ENCODE assay signal across 14 cellular contexts in the genomic region with DNA sequence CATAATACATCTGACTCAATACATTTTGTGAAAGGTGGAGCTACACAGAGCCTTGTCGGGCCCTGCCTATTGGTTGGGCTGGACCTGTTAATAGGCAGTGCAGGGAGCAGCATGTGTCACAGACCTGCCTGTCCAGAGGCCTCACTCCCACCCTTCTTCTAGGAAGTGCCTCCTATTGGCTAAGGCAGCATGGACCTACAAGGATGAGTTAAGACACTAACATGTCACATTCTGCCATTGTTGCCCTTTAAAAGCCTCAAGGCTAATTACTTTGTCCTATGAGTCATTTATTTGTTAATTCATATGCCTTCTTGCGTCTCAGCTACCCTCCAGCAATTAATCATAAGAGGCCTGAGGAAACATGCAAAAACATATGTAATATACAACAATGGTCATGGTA. TPM values are rescaled to one million over a fixed set of nuclear protein-coding genes. Genes with fewer than 3 reads are reported as not detected.
DNase-seq lines count a peak whose midpoint lies in the region; ATAC-seq and TF ChIP-seq lines count a peak whose summit lies in the region.
"Had no signal": no experiment of that assay in that cellular context is flagged by ENCODE, and none has a peak within 500 bp of the region (broad histone marks: within the 10 kb centered on the region; RNA-seq: fewer than 3 reads in every experiment).

No MANE protein-coding gene starts in this region.

- H3K27me3 ChIP-seq in psoas muscle (ENCODE audit: insufficient read depth in 3 of 3, low read length in 2 of 3) (no peaks in the 10 kb centered on the region), vagina (no peaks in the 10 kb centered on the region)
- H3K27me3 ChIP-seq: neural progenitor cell had no signal

- H3K4me1 ChIP-seq in psoas muscle = no peaks in the 10 kb centered on the region
- H3K4me1 ChIP-seq in vagina = peaks cover 29% of the 10 kb centered on the region
- H3K4me1 ChIP-seq: neural progenitor cell had no signal

- no peaks in the 10 kb centered on the region for H3K9me3 Mint-ChIP-seq in HFFc6
- H3K9me3 Mint-ChIP-seq: neural progenitor cell had no signal

- peaks cover 63% of the 10 kb centered on the region for H3K4me1 Mint-ChIP-seq in HFFc6 (ENCODE audit: low read depth)
- H3K4me1 Mint-ChIP-seq: neural progenitor cell had no signal

- peak; percentile 50 for DNase-seq in CD1c-positive myeloid dendritic cell (ENCODE audit: extremely low spot score)
- DNase-seq in HFFc6 = peak; percentile 63
- DNase-seq in T1000 (lab: John Stamatoyannopoulos, UW) = peak; percentile 58
- peak; percentile 32 for DNase-seq in kidney tubule cell (ENCODE audit: low spot score)
- no peak for DNase-seq in ecto neural progenitor cell (ENCODE audit: low spot score)
- DNase-seq in psoas muscle = no peak
- no peak for DNase-seq in vagina (ENCODE audit: extremely low spot score in 2 of 2)
- DNase-seq: activated CD4-positive, alpha-beta T cell treated with anti-CD3 and anti-CD28 coated beads, Interleukin-2, amount 10 ng/mL, durations not matched to agents 24 days and 14 days; COR-L47; NCI-H345; stimulated activated naive CD4-positive, alpha-beta T cell treated with Interleukin-2 at 50 U/mL for 16 hours had no signal

- H3K36me3 ChIP-seq in psoas muscle (ENCODE audit: insufficient read depth in 1 of 2, low read depth in 1 of 2) (peaks cover 4 to 41% of the 10 kb centered on the region in 2 donors), vagina (peaks cover 0 to 25% of the 10 kb centered on the region in 2 donors)
- H3K36me3 ChIP-seq: neural progenitor cell had no signal

- H3K4me3 ChIP-seq in psoas muscle (no peak overlapping the region), vagina (no peak overlapping the region)
- H3K4me3 ChIP-seq: neural progenitor cell had no signal

- H3K9me3 ChIP-seq in psoas muscle (no peaks in the 10 kb centered on the region), vagina (no peaks in the 10 kb centered on the region)

- 86 to 95% (median 94%) methylated on average over 2 of the region's 2 CpGs for WGBS in psoas muscle, 3 donors

- H3K27ac Mint-ChIP-seq in HFFc6 = no peak overlapping the region
- H3K27ac Mint-ChIP-seq: neural progenitor cell had no signal

- no peak overlapping the region for H3K4me3 Mint-ChIP-seq in HFFc6
- H3K4me3 Mint-ChIP-seq: activated CD4-positive, alpha-beta T cell treated with anti-CD3 and anti-CD28 coated beads, Interleukin-2, amount 10 ng/mL, durations not matched to agents 24 days and 14 days; neural progenitor cell had no signal

- TF ChIP-seq CTCF in HFFc6 (IDR thresholded peaks at IDR 0.05) (no peak), psoas muscle (IDR thresholded peaks at IDR 0.05) (no peak), vagina (IDR thresholded peaks at IDR 0.05) (no peak)

- ATAC-seq in HG02763 (IDR thresholded peaks at IDR 0.05; ENCODE audit: unreplicated experiment) (no peak), psoas muscle (no peak)

- H3K36me3 Mint-ChIP-seq in HFFc6 (ENCODE audit: low read depth) = peaks cover 41% of the 10 kb centered on the region

- H3K27me3 Mint-ChIP-seq in HFFc6 (ENCODE audit: insufficient read depth) = no peaks in the 10 kb centered on the region; the same call in 1 of the 2 replicates
- H3K27me3 Mint-ChIP-seq: activated CD4-positive, alpha-beta T cell treated with anti-CD3 and anti-CD28 coated beads, Interleukin-2, amount 10 ng/mL, durations not matched to agents 24 days and 14 days had no signal

- no peak overlapping the region for H3K27ac ChIP-seq in psoas muscle
- H3K27ac ChIP-seq in vagina = no peak overlapping the region
- H3K27ac ChIP-seq: KMS-11, neural progenitor cell had no signal

- intact Hi-C loops in psoas muscle (cut with DNase I) = no loop called here
- intact Hi-C loops in vagina (cut with DNase I) = no loop called here

- no peak for TF ChIP-seq POLR2A in vagina (IDR thresholded peaks at IDR 0.05)

RNA-seq across cellular contexts. Expression of gene CD58, which starts 33.4 kb away (rescaled TPM):
- 1 to 10 TPM; 6.6 to 9.5 (median 8.5) TPM for total RNA-seq in HFFc6 (2021; fragmentation: NEBNext Ultra II Directional; extraction: Animal tissue kit (Norgen Biotek cat#: 25700))
- total RNA-seq in psoas muscle = 1 to 10 TPM; 4.7 to 8.9 (median 5.4) TPM
- 10 to 100 TPM in 2 of 3 donors, 1 to 10 TPM in 1; 7.8 to 11.9 (median 11.8) TPM for polyA plus RNA-seq in psoas muscle
- 54.5 TPM for total RNA-seq in vagina

Comparison
In these comparisons a context has a peak if more than half of its experiments do, and no peak if none do; other contexts are left out.
1. DNase-seq: peak in CD1c-positive myeloid dendritic cell (single experiment), HFFc6 (single experiment), T1000 (single experiment) and kidney tubule cell (single experiment); none in ecto neural progenitor cell (single experiment), psoas muscle (0 of 2) and vagina (0 of 2).